Comparison of ENCODE assay signal across 11 cellular contexts in genomic region chr6:81981812-81982211, GRCh38.
A peak's percentile ranks its signal among the peaks of the same experiment; 100 is the strongest.
DNase-seq lines count a peak whose midpoint lies in the region; ATAC-seq and TF ChIP-seq lines count a peak whose summit lies in the region.
"Had no signal": no experiment of that assay in that cellular context is flagged by ENCODE, and none has a peak within 500 bp of the region (broad histone marks: within the 10 kb centered on the region; RNA-seq: fewer than 3 reads in every experiment).

No MANE protein-coding gene starts in this region.

- H3K4me1 Mint-ChIP-seq in osteocyte (ENCODE audit: unreplicated experiment) (peaks cover 32% of the 10 kb centered on the region), progenitor cell of endocrine pancreas (ENCODE audit: low read depth) (no peaks in the 10 kb centered on the region)
- H3K4me1 Mint-ChIP-seq: activated CD8-positive, alpha-beta memory T cell treated with anti-CD3 and anti-CD28 coated beads, Interleukin-2, amount 10 ng/mL, durations not matched to agents 7 days and 5 days; central memory CD8-positive, alpha-beta T cell had no signal

- no peak overlapping the region for H3K4me3 ChIP-seq in astrocyte of the spinal cord (ENCODE audit: low read depth, low read length)

- H3K9me3 Mint-ChIP-seq in osteocyte (ENCODE audit: unreplicated experiment), result peaks cover 26% of the 10 kb centered on the region
- H3K9me3 Mint-ChIP-seq in progenitor cell of endocrine pancreas (ENCODE audit: low read depth), result peaks cover 18% of the 10 kb centered on the region

- H3K4me3 Mint-ChIP-seq in osteocyte (ENCODE audit: unreplicated experiment) (no peak overlapping the region), progenitor cell of endocrine pancreas (ENCODE audit: low read depth) (no peak overlapping the region)
- H3K4me3 Mint-ChIP-seq: activated CD8-positive, alpha-beta memory T cell treated with anti-CD3 and anti-CD28 coated beads, Interleukin-2, amount 10 ng/mL, durations not matched to agents 7 days and 5 days; central memory CD8-positive, alpha-beta T cell had no signal

- ATAC-seq in GM18858 (IDR thresholded peaks at IDR 0.05; ENCODE audit: unreplicated experiment) (peak; percentile 44), HG03342 (IDR thresholded peaks at IDR 0.05; ENCODE audit: unreplicated experiment) (peak; percentile 58), GM19455 (IDR thresholded peaks at IDR 0.05; ENCODE audit: unreplicated experiment) (no peak), GM18909 (IDR thresholded peaks at IDR 0.05; ENCODE audit: poor library complexity, unreplicated experiment) (no peak)
- ATAC-seq: activated CD8-positive, alpha-beta memory T cell treated with anti-CD3 and anti-CD28 coated beads, Interleukin-2, amount 10 ng/mL, durations not matched to agents 7 days and 5 days had no signal

- TF ChIP-seq CTCF in astrocyte of the spinal cord (IDR thresholded peaks at IDR 0.05; ENCODE audit: low read depth, low read length), result no peak
- no peak for TF ChIP-seq CTCF in osteocyte (IDR thresholded peaks at IDR 0.05)
- TF ChIP-seq CTCF in progenitor cell of endocrine pancreas (IDR thresholded peaks at IDR 0.05; ENCODE audit: unreplicated experiment), result no peak

- in situ Hi-C loops in astrocyte of the spinal cord (cut with HindIII; ENCODE audit: low sequenced_read_pairs), result no loop called here

- H3K27me3 Mint-ChIP-seq in osteocyte (ENCODE audit: unreplicated experiment) (no peaks in the 10 kb centered on the region), progenitor cell of endocrine pancreas (no peaks in the 10 kb centered on the region)
- H3K27me3 Mint-ChIP-seq: activated CD8-positive, alpha-beta memory T cell treated with anti-CD3 and anti-CD28 coated beads, Interleukin-2, amount 10 ng/mL, durations not matched to agents 7 days and 5 days; central memory CD8-positive, alpha-beta T cell had no signal

- H3K27ac Mint-ChIP-seq in osteocyte (ENCODE audit: unreplicated experiment) (peak overlapping the region; percentile 51), progenitor cell of endocrine pancreas (no peak overlapping the region)
- H3K27ac Mint-ChIP-seq: activated CD8-positive, alpha-beta memory T cell treated with anti-CD3 and anti-CD28 coated beads, Interleukin-2, amount 10 ng/mL, durations not matched to agents 7 days and 5 days had no signal

- H3K36me3 Mint-ChIP-seq in osteocyte (ENCODE audit: unreplicated experiment) (peaks cover 15% of the 10 kb centered on the region), progenitor cell of endocrine pancreas (ENCODE audit: insufficient read depth) (no peaks in the 10 kb centered on the region)
- H3K36me3 Mint-ChIP-seq: activated CD8-positive, alpha-beta memory T cell treated with anti-CD3 and anti-CD28 coated beads, Interleukin-2, amount 10 ng/mL, durations not matched to agents 7 days and 5 days had no signal

- DNase-seq in astrocyte of the spinal cord (ENCODE audit: low read depth, low spot score), result peak; percentile 83
- DNase-seq in osteocyte (ENCODE audit: extremely low spot score, unreplicated experiment), result no peak
- no peak for DNase-seq in progenitor cell of endocrine pancreas (ENCODE audit: low spot score, unreplicated experiment)
- no peak for DNase-seq in activated gamma-delta T cell treated with Interleukin-2 at 50 U/mL for 16 hours
- DNase-seq: activated CD8-positive, alpha-beta memory T cell treated with anti-CD3 and anti-CD28 coated beads, Interleukin-2, amount 10 ng/mL, durations not matched to agents 7 days and 5 days; NCI-H2081 had no signal

Comparison
In these comparisons a context has a peak if more than half of its experiments do, and no peak if none do; other contexts are left out.
1. ATAC-seq: peak in GM18858 (single experiment) and HG03342 (single experiment); none in GM19455 (single experiment) and GM18909 (single experiment).